In the genomic region with DNA sequence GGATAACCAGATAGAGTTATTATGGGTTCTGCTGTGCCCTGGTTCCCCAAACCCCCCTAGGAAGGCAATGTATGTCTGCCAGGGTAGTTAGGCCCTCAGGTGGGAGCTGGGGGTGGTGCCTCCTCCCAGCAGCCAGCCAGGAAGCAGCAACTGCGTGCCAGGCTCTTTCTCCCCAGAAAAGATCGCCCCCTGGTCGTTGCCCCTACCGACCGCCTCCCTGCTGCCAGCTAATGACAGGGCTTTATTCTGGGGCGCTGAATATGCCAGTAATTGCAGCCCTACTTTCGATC, we compare ENCODE assay signal across 20 cellular contexts. TPM values are rescaled to one million over a fixed set of nuclear protein-coding genes. Genes with fewer than 3 reads are reported as not detected.
"Had no signal": no experiment of that assay in that cellular context is flagged by ENCODE, and none has a peak within 500 bp of the region (broad histone marks: within the 10 kb centered on the region; RNA-seq: fewer than 3 reads in every experiment).

No MANE protein-coding gene starts in this region.

- FAIRE-seq: frontal cortex had no signal

- ATAC-seq: activated naive CD8-positive, alpha-beta T cell treated with anti-CD3 and anti-CD28 coated beads, Interleukin-2, amount 50 U/mL, for 24 hours; left ventricle myocardium superior; sciatic nerve had no signal

- H3K4me1 ChIP-seq: breast epithelium, testis, upper lobe of left lung had no signal

- H3K9me3 ChIP-seq: breast epithelium, heart right ventricle, ovary, spleen, stomach, testis, upper lobe of left lung had no signal

- H3K36me3 ChIP-seq: breast epithelium, heart right ventricle, ovary, spleen, stomach, upper lobe of left lung had no signal

- H3K27me3 ChIP-seq: ovary, testis, upper lobe of left lung had no signal

- H3K4me3 ChIP-seq: breast epithelium, heart right ventricle, ovary, spleen, stomach, testis, upper lobe of left lung had no signal

- DNase-seq: activated CD4-positive, alpha-beta T cell treated with anti-CD3 and anti-CD28 coated beads, Interleukin-2, amount 10 ng/mL, durations not matched to agents 24 days and 14 days; activated CD4-positive, CD25-positive, alpha-beta regulatory T cell; activated naive CD4-positive, alpha-beta T cell; activated naive CD8-positive, alpha-beta T cell treated with anti-CD3 and anti-CD28 coated beads, Interleukin-2, amount 50 U/mL, for 24 hours; aorta; cerebellar nuclear complex; effector CD8-positive, alpha-beta T cell; heart right ventricle; kidney glomerular epithelial cell; left ventricle myocardium superior; ovary; spleen; stimulated activated CD4-positive, alpha-beta T cell treated with anti-CD3 and anti-CD28 coated beads, Interleukin-1b, Interleukin-23, amount 100 ng/mL, for 48 hours; stomach; upper lobe of left lung had no signal

- H3K27ac ChIP-seq: breast epithelium, heart right ventricle, ovary, spleen, stomach, testis, upper lobe of left lung had no signal

RNA-seq across cellular contexts. Expression of a gene that starts 36.3 kb away (rescaled TPM):
- total RNA-seq: pulmonary artery endothelial cell had no signal
